ENCODE assay signal across 22 cellular contexts in the genomic region with DNA sequence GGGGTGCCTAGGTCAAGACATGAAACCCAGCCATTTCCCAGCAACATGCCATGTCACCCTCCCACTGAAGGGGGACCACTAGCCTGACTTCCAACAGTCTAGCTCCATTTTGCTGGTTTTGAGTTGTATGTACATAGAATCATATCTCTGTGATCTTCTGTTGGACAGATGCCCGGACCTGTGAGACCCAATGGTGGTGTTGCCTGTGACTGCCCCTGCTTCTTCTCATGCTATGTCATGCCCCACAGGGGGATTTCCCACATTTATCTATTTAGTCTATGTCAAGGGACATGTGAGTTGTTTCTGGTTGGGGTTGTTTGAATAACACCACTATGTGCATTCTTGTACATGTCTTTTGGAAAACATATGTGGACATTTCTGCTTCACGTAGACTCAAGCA.
"Had no signal": no experiment of that assay in that cellular context is flagged by ENCODE, and none has a peak within 500 bp of the region (broad histone marks: within the 10 kb centered on the region; RNA-seq: fewer than 3 reads in every experiment).

No MANE protein-coding gene starts in this region.

- DNase-seq: activated CD4-positive, alpha-beta memory T cell treated with anti-CD3 and anti-CD28 coated beads, Interleukin-2, amount 10 ng/mL, durations not matched to agents 7 days and 5 days; activated CD4-positive, alpha-beta T cell treated with anti-CD3 and anti-CD28 coated beads for 36 hours; activated CD4-positive, alpha-beta T cell treated with anti-CD3 and anti-CD28 coated beads, Interleukin-2, amount 50 U/mL, for 1 hour; activated naive CD4-positive, alpha-beta T cell treated with anti-CD3 and anti-CD28 coated beads, Interleukin-2, amount 50 U/mL, for 16 hours; activated naive CD8-positive, alpha-beta T cell treated with anti-CD3 and anti-CD28 coated beads, Interleukin-2, amount 10 ng/mL, durations not matched to agents 7 days and 5 days; activated T-cell treated with anti-CD3 and anti-CD28 coated beads for 4 hours; adrenal gland; anterior cingulate cortex; cerebellar nuclear complex; Karpas-422; NCI-H1092; NCI-H1417 treated with DMSO at 0.1 percent for 48 hours; NCI-H1694 treated with DMSO at 0.1 percent for 48 hours; NCI-H2029 treated with DMSO at 0.1 percent for 48 hours; NCI-H345; NCI-H510A; NCI-H69; PC-9; SIG-M5; T-helper 1 cell; WERI-Rb-1 had no signal

- ATAC-seq: activated CD4-positive, alpha-beta T cell treated with anti-CD3 and anti-CD28 coated beads for 36 hours; K562 had no signal

- H3K4me2 ChIP-seq: PC-9 had no signal

- H3K27me3 ChIP-seq: adrenal gland had no signal

- H3K4me3 ChIP-seq: adrenal gland, K562, PC-9 had no signal

- FAIRE-seq: K562 had no signal

- H3K4me1 ChIP-seq: adrenal gland had no signal

- H3K36me3 ChIP-seq: adrenal gland, WERI-Rb-1 had no signal

- H2AFZ ChIP-seq: PC-9 had no signal

- H3K9me3 ChIP-seq: adrenal gland had no signal

- H3K27ac ChIP-seq: adrenal gland, PC-9, WERI-Rb-1 had no signal
